10 cellular contexts compared by ENCODE assay signal in the genomic region with DNA sequence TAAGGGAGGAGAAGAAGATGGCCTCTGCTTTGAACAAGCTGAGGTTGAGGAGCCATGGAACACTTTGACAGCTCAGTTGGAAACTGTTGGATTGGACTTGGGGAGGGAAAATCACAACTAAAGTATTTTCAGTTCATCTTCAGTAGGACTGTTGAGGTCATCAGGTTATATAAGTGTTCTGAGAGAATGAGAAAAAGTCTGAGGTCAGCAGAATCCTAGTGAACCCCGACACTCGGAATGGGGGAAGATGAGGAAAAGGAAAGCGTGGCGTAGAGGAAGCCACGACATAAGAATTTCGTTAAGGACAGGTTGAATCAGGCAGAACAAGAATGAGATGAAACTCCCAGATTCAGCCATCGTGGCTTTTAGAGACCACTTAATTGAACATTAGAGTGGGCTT.
"Had no signal": no experiment of that assay in that cellular context is flagged by ENCODE, and none has a peak within 500 bp of the region (broad histone marks: within the 10 kb centered on the region; RNA-seq: fewer than 3 reads in every experiment).

No MANE protein-coding gene starts in this region.

- ATAC-seq: GM23338, HCT116 had no signal

- H3K27ac ChIP-seq: KMS-11 had no signal

- H3K4me3 ChIP-seq: GM23338, HAP-1 had no signal

- DNase-seq: H7, HFFc6, Karpas-422, KBM-7 had no signal

- H3K9me3 Mint-ChIP-seq: GM23338, HFFc6 had no signal

- H3K27ac Mint-ChIP-seq: GM23338, HFFc6 had no signal

- H3K4me2 ChIP-seq: GM23338, KMS-11 had no signal

- H3K9me3 ChIP-seq: HAP-1 had no signal

- FAIRE-seq: H1, HTR-8/SVneo had no signal

- H3K36me3 ChIP-seq: HAP-1 had no signal

- H3K4me3 Mint-ChIP-seq: GM23338, HFFc6 had no signal
